Comparison of ENCODE assay signal across 1 cellular context in genomic region chr12:21542412-21542811, GRCh38.
TF ChIP-seq lines count a peak whose summit lies in the region.

No MANE protein-coding gene starts in this region.

TF ChIP-seq in GM12878, 131 proteins besides CTCF, POLR2A, EP300 and RAD21:
- TF ChIP-seq PRDM15 (CRISPR knock-in tag; IDR thresholded peaks at IDR 0.05) (no peak), PAX5 (IDR thresholded peaks at IDR 0.05; ENCODE audit: borderline replicate concordance, low read depth, low read length) (no peak), POU2F2 (IDR thresholded peaks at IDR 0.05; ENCODE audit: borderline replicate concordance, low read depth, low read length) (no peak), ZBED1 (IDR thresholded peaks at IDR 0.05; ENCODE audit: borderline replicate concordance) (no peak), RB1 (IDR thresholded peaks at IDR 0.05; ENCODE audit: borderline replicate concordance) (no peak), PBX3 (IDR thresholded peaks at IDR 0.05; ENCODE audit: insufficient replicate concordance, low read depth, low read length) (no peak), JUND (IDR thresholded peaks at IDR 0.05; ENCODE audit: low read depth, low read length) (no peak), TAF1 (IDR thresholded peaks at IDR 0.05; ENCODE audit: borderline replicate concordance, low read depth, low read length) (no peak), SIX5 (IDR thresholded peaks at IDR 0.05; ENCODE audit: low read depth, low read length, severe bottlenecking) (no peak), RFX5 (IDR thresholded peaks at IDR 0.05; ENCODE audit: low read depth, low read length) (no peak), ELK1 (IDR thresholded peaks at IDR 0.05; ENCODE audit: low read depth, low read length) (no peak), MTA2 (IDR thresholded peaks at IDR 0.05; ENCODE audit: low read depth) (no peak), HSF1 (IDR thresholded peaks at IDR 0.05; ENCODE audit: low read depth, low read length) (no peak)
